In genomic region chr19:7214329-7215089, GRCh38 we compare ENCODE assay signal across 24 cellular contexts.
DNase-seq lines count a peak whose midpoint lies in the region; ATAC-seq, FAIRE-seq and TF ChIP-seq lines count a peak whose summit lies in the region.
"Had no signal": no experiment of that assay in that cellular context is flagged by ENCODE, and none has a peak within 500 bp of the region (broad histone marks: within the 10 kb centered on the region; RNA-seq: fewer than 3 reads in every experiment).

No MANE protein-coding gene starts in this region.

- peak overlapping the region in 7 of 12 donors; percentile 10 to 59 (median 46) for H3K27ac ChIP-seq in heart left ventricle
- peak overlapping the region in 1 of 2 donors; percentile 62 for H3K27ac ChIP-seq in right atrium auricular region
- no peak overlapping the region for H3K27ac ChIP-seq in astrocyte (ENCODE audit: low read depth, low read length)
- no peak overlapping the region for H3K27ac ChIP-seq in RWPE1
- H3K27ac ChIP-seq: KMS-11, upper lobe of left lung had no signal

- H3K9me3 Mint-ChIP-seq in astrocyte (ENCODE audit: unreplicated experiment) = no peaks in the 10 kb centered on the region
- no peaks in the 10 kb centered on the region for H3K9me3 Mint-ChIP-seq in mesothelial cell of epicardium
- H3K9me3 Mint-ChIP-seq in type B pancreatic cell = no peaks in the 10 kb centered on the region
- H3K9me3 Mint-ChIP-seq: activated CD4-positive, alpha-beta memory T cell treated with anti-CD3 and anti-CD28 coated beads for 36 hours; central memory CD8-positive, alpha-beta T cell had no signal

- H3K4me3 ChIP-seq in heart left ventricle = no peak overlapping the region
- no peak overlapping the region for H3K4me3 ChIP-seq in right atrium auricular region
- no peak overlapping the region for H3K4me3 ChIP-seq in astrocyte (ENCODE audit: insufficient read depth, low read depth, low read length)
- H3K4me3 ChIP-seq: lung, upper lobe of left lung had no signal

- no peak overlapping the region for H3K9ac ChIP-seq in astrocyte (ENCODE audit: low read length)
- H3K9ac ChIP-seq: KMS-11 had no signal

- peaks cover 4% of the 10 kb centered on the region for H4K20me1 ChIP-seq in astrocyte (ENCODE audit: insufficient read depth, low read length)

- H3K27ac Mint-ChIP-seq in astrocyte (ENCODE audit: unreplicated experiment) (peak overlapping the region; percentile 20), mesothelial cell of epicardium (peak overlapping the region; percentile 92), type B pancreatic cell (peak overlapping the region; percentile 96)

- H3K36me3 ChIP-seq in heart left ventricle = peaks cover 0 to 4% (median 0%) of the 10 kb centered on the region in 9 donors
- H3K36me3 ChIP-seq in right atrium auricular region = no peaks in the 10 kb centered on the region
- no peaks in the 10 kb centered on the region for H3K36me3 ChIP-seq in astrocyte (ENCODE audit: insufficient read depth, low read length)
- H3K36me3 ChIP-seq: upper lobe of left lung had no signal

- no peak overlapping the region for H2AFZ ChIP-seq in astrocyte (ENCODE audit: low read depth, low read length)

- TF ChIP-seq POLR2A in heart left ventricle (IDR thresholded peaks at IDR 0.05) = no peak

- CTCF ChIA-PET in RWPE1 (lab: Yijun Ruan, JAX) = interaction anchor here (0.6 kb wide), 1 partner anchor 824 kb away, joined by 7 read pairs; no protein-coding TSS in a partner anchor

- WGBS in heart left ventricle, 4 donors = 80 to 87% (median 85%) methylated on average over 10 of the region's 10 CpGs

- no peak overlapping the region for H3K4me2 ChIP-seq in astrocyte (ENCODE audit: low read length)
- H3K4me2 ChIP-seq: KMS-11 had no signal

- no peak for ATAC-seq in heart left ventricle
- ATAC-seq in HG03342 (IDR thresholded peaks at IDR 0.05; ENCODE audit: unreplicated experiment) = no peak
- ATAC-seq: HCT116 had no signal

- H3K27me3 Mint-ChIP-seq in astrocyte (ENCODE audit: low read depth, unreplicated experiment) (no peaks in the 10 kb centered on the region), mesothelial cell of epicardium (ENCODE audit: low read depth) (no peaks in the 10 kb centered on the region), type B pancreatic cell (no peaks in the 10 kb centered on the region)

- H3K9me3 ChIP-seq in heart left ventricle (no peaks in the 10 kb centered on the region), right atrium auricular region (no peaks in the 10 kb centered on the region), astrocyte (ENCODE audit: insufficient read depth, low read depth, low read length) (no peaks in the 10 kb centered on the region)
- H3K9me3 ChIP-seq: upper lobe of left lung had no signal

- H3K36me3 Mint-ChIP-seq in astrocyte (ENCODE audit: low read depth, unreplicated experiment) = no peaks in the 10 kb centered on the region
- no peaks in the 10 kb centered on the region for H3K36me3 Mint-ChIP-seq in mesothelial cell of epicardium
- H3K36me3 Mint-ChIP-seq in type B pancreatic cell = peaks cover 3% of the 10 kb centered on the region
- H3K36me3 Mint-ChIP-seq: activated CD4-positive, alpha-beta memory T cell treated with anti-CD3 and anti-CD28 coated beads for 36 hours had no signal

- no peak for FAIRE-seq in astrocyte (lab: Jason Lieb, UNC)
- FAIRE-seq: D721Med had no signal

- intact Hi-C loops in heart left ventricle (cut with DNase I) = loop anchor here in 1 of 10 donors (5.0 kb wide), 1 partner anchor 78 kb away; the partner anchor contains the start of gene INSR

- H3K27me3 ChIP-seq in heart left ventricle (no peaks in the 10 kb centered on the region), right atrium auricular region (no peaks in the 10 kb centered on the region), astrocyte (ENCODE audit: insufficient read depth, low read length) (no peaks in the 10 kb centered on the region)
- H3K27me3 ChIP-seq: upper lobe of left lung had no signal

- H3K4me1 ChIP-seq in heart left ventricle = peaks cover 3 to 53% (median 31%) of the 10 kb centered on the region in 12 donors
- H3K4me1 ChIP-seq in right atrium auricular region = peaks cover 0 to 48% of the 10 kb centered on the region in 2 donors
- H3K4me1 ChIP-seq in astrocyte (ENCODE audit: insufficient read depth, low read length) = no peaks in the 10 kb centered on the region

- H3K4me1 Mint-ChIP-seq in astrocyte (ENCODE audit: low read depth, unreplicated experiment) (peaks cover 4% of the 10 kb centered on the region), mesothelial cell of epicardium (peaks cover 32% of the 10 kb centered on the region), type B pancreatic cell (ENCODE audit: unreplicated experiment) (peaks cover 18% of the 10 kb centered on the region)
- H3K4me1 Mint-ChIP-seq: central memory CD8-positive, alpha-beta T cell had no signal

- no peak for TF ChIP-seq CTCF in heart left ventricle (IDR thresholded peaks at IDR 0.05)
- TF ChIP-seq CTCF in right atrium auricular region (IDR thresholded peaks at IDR 0.05) = no peak
- TF ChIP-seq CTCF in astrocyte (IDR thresholded peaks at IDR 0.05; ENCODE audit: insufficient read depth, low read depth, low read length) = no peak
- no peak for TF ChIP-seq CTCF in mesothelial cell of epicardium (IDR thresholded peaks at IDR 0.05; ENCODE audit: unreplicated experiment)
- no peak for TF ChIP-seq CTCF in type B pancreatic cell (conservative IDR thresholded peaks at IDR 0.05)
- TF ChIP-seq CTCF in RWPE1 (conservative IDR thresholded peaks at IDR 0.05; ENCODE audit: low read depth) = no peak

- H3K4me3 Mint-ChIP-seq in astrocyte (ENCODE audit: unreplicated experiment) (no peak overlapping the region), mesothelial cell of epicardium (no peak overlapping the region), type B pancreatic cell (no peak overlapping the region)
- H3K4me3 Mint-ChIP-seq: activated CD4-positive, alpha-beta memory T cell treated with anti-CD3 and anti-CD28 coated beads for 36 hours; central memory CD8-positive, alpha-beta T cell had no signal

- no peak for DNase-seq in heart left ventricle
- no peak for DNase-seq in right atrium auricular region (ENCODE audit: low spot score)
- DNase-seq in astrocyte (ENCODE audit: low read depth) = no peak
- no peak for DNase-seq in mesothelial cell of epicardium (ENCODE audit: low spot score in 2 of 2, unreplicated experiment in 2 of 2)
- DNase-seq in type B pancreatic cell (ENCODE audit: extremely low spot score, unreplicated experiment) = no peak
- no peak for DNase-seq in DMS53 treated with DMSO at 0.1 percent for 48 hours (lab: John Stamatoyannopoulos, UW; ENCODE audit: unreplicated experiment)
- no peak for DNase-seq in RWPE1 (ENCODE audit: low spot score)
- DNase-seq: activated gamma-delta T cell; aorta; C1 segment of cervical spinal cord; effector CD4-positive, alpha-beta T cell; EL; foreskin melanocyte; islet precursor cell; NCI-H187; T-helper 9 cell; upper lobe of left lung had no signal

- no peaks in the 10 kb centered on the region for H3K79me2 ChIP-seq in astrocyte (ENCODE audit: insufficient read depth, low read length)

- POLR2A ChIA-PET in RWPE1 (lab: Yijun Ruan, JAX; ENCODE audit: low non-redundant PET) = no interaction called here

Comparison
In these comparisons a context has a peak if more than half of its experiments do, and no peak if none do; other contexts are left out.
1. H3K27ac ChIP-seq: peak in heart left ventricle (7 of 12); none in astrocyte (single experiment) and RWPE1 (single experiment).
2. H3K27ac Mint-ChIP-seq: peak in every context shown above with its lines; median percentile 96 in type B pancreatic cell; 92 in mesothelial cell of epicardium; 20 in astrocyte.